Comparison of ENCODE assay signal across 1 cellular context in genomic region chr5:36708996-36709395, GRCh38.
TF ChIP-seq lines count a peak whose summit lies in the region.

No MANE protein-coding gene starts in this region.

TF ChIP-seq in H1, 55 proteins besides CTCF, POLR2A, EP300 and RAD21:
- TF ChIP-seq E2F6 (IDR thresholded peaks at IDR 0.05), result no peak
- TF ChIP-seq MAX (IDR thresholded peaks at IDR 0.05), result no peak
- TF ChIP-seq ZNF274 (IDR thresholded peaks at IDR 0.05; ENCODE audit: borderline replicate concordance, extremely low read depth, low read length), result no peak
- TF ChIP-seq BACH1 (IDR thresholded peaks at IDR 0.05; ENCODE audit: low read length), result no peak
